7 cellular contexts compared by ENCODE assay signal in the genomic region with DNA sequence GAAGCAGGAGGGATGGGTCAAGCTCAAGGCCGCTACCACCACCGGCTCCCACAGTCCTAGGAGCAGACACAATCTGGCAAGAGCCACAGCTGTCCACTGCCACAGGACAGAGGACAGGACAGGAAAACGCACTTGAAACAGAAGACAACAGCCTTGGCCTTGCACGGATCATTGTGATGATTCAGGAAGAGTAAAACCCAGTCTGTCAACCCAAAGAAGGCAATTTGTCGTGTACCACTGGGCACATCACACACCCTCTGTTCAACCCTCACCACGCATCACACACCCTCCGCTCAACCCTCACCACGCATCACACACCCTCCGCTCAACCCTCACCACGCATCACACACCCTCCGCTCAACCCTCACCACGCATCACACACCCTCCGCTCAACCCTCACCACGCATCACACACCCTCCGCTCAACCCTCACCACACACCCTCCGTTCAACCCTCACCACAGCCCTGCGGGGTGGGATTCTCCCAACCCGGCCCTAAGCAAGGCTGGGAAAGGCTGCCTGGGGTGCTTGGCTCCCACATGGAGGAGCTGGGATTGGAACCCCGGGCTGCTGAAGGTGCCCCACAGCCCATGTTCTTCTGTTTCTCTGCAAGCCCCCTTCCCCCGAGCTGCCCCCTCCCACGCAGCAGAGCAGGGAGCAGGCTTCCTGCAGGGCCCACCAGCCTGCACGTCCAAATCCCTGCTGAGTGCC. TPM values are rescaled to one million over a fixed set of nuclear protein-coding genes. Genes with fewer than 3 reads are reported as not detected.
DNase-seq lines count a peak whose midpoint lies in the region; ATAC-seq and TF ChIP-seq lines count a peak whose summit lies in the region.
"Had no signal": no experiment of that assay in that cellular context is flagged by ENCODE, and none has a peak within 500 bp of the region (broad histone marks: within the 10 kb centered on the region; RNA-seq: fewer than 3 reads in every experiment).

No MANE protein-coding gene starts in this region.

- H3K4me1 ChIP-seq in RWPE2 (ENCODE audit: insufficient read depth, poor library complexity, severe bottlenecking) (peaks cover 34% of the 10 kb centered on the region), lung (ENCODE audit: control insufficient read depth in 2 of 2, insufficient read depth in 2 of 2, low read length in 2 of 2) (peaks cover 14 to 62% of the 10 kb centered on the region in 2 donors)

- WGBS in lung, 2 donors = 77 to 78% methylated on average over 18 of the region's 22 CpGs

- H3K27me3 ChIP-seq in AG04450 (ENCODE audit: control insufficient read depth, insufficient read depth, low read length) (no peaks in the 10 kb centered on the region), RWPE2 (ENCODE audit: insufficient read depth, poor library complexity, severe bottlenecking) (no peaks in the 10 kb centered on the region), lung (ENCODE audit: control insufficient read depth, insufficient read depth) (no peaks in the 10 kb centered on the region)

- ATAC-seq in RWPE2 (ENCODE audit: low read depth) (no peak), lung (ENCODE audit: insufficient read depth, low FRiP score) (no peak)

- POLR2A ChIA-PET in AG04450 (lab: Yijun Ruan, JAX) = interaction anchor here (0.6 to 4.1 kb wide), 5 partner anchors 8 to 36 kb away, joined by 4 to 37 read pairs (median 18); a partner anchor contains a TSS

- H3K9me3 ChIP-seq in AG04450 (ENCODE audit: control insufficient read depth, insufficient read depth, low read length) (peaks cover 13% of the 10 kb centered on the region; the same call in 1 of the 2 replicates), RWPE2 (ENCODE audit: severe bottlenecking) (no peaks in the 10 kb centered on the region), lung (ENCODE audit: control insufficient read depth in 2 of 2, insufficient read depth in 1 of 2, low read length in 1 of 2) (no peaks in the 10 kb centered on the region)

- H3K36me3 ChIP-seq in RWPE2 (ENCODE audit: low read depth) = peaks cover 63% of the 10 kb centered on the region
- H3K36me3 ChIP-seq in lung (ENCODE audit: control insufficient read depth in 2 of 2, insufficient read depth in 2 of 2, low read length in 2 of 2) = peaks cover 0 to 21% of the 10 kb centered on the region in 2 donors

- H3K4me3 ChIP-seq in AG04450 (ENCODE audit: low read depth, low read length) = no peak overlapping the region
- no peak overlapping the region for H3K4me3 ChIP-seq in RWPE2 (ENCODE audit: severe bottlenecking)
- no peak overlapping the region for H3K4me3 ChIP-seq in lung

- DNase-seq in AG04450 (ENCODE audit: low read depth, low spot score) = no peak
- no peak for DNase-seq in RWPE2 (ENCODE audit: low spot score)
- DNase-seq in lung (ENCODE audit: low spot score) = no peak
- no peak for DNase-seq in DMS 273 treated with DMSO at 0.1 percent for 48 hours (lab: John Stamatoyannopoulos, UW)
- no peak for DNase-seq in COR-L47 (lab: John Stamatoyannopoulos, UW)
- no peak for DNase-seq in dedifferentiated amniotic fluid mesenchymal stem cell (ENCODE audit: extremely low spot score)

- H3K27ac ChIP-seq in AG04450 (ENCODE audit: low read depth, low read length) = peak overlapping the region; percentile 73
- H3K27ac ChIP-seq in RWPE2 (ENCODE audit: poor library complexity, severe bottlenecking) = peak overlapping the region; percentile 99
- H3K27ac ChIP-seq in lung (ENCODE audit: low read depth in 1 of 2, low read length in 1 of 2) = peak overlapping the region; percentile 86 to 90

- CTCF ChIA-PET in AG04450 (lab: Charles Lee) = interaction anchor here (1.2 to 1.6 kb wide), 3 partner anchors 9 to 32 kb away, joined by 4 to 9 read pairs (median 5); a partner anchor contains a TSS

- TF ChIP-seq CTCF in AG04450 (IDR thresholded peaks at IDR 0.05; ENCODE audit: low read depth, low read length) (no peak), RWPE2 (IDR thresholded peaks at IDR 0.05; ENCODE audit: poor library complexity, severe bottlenecking) (no peak), lung (IDR thresholded peaks at IDR 0.05; ENCODE audit: control extremely low read depth, extremely low read depth) (no peak)

RNA-seq across cellular contexts. Expression of a gene that starts 11.3 kb away (rescaled TPM):
- polyA plus RNA-seq in AG04450 (2011; rRNA removed) (0.02 and 0.04 TPM in 2 replicates), lung (1 to 10 TPM; 7.1 to 10.0 TPM)
- polyA minus RNA-seq in AG04450 (2011; rRNA and poly(A)+ RNA removed) = 0.09 TPM in 1 of 2 replicates, not detected in the other
- 10 to 100 TPM; 11.2 to 23.5 TPM for total RNA-seq in lung
- polyA plus RNA-seq: neural cell had no signal

RNA-seq across cellular contexts. Expression of a gene that starts 22.7 kb away (rescaled TPM):
- polyA plus RNA-seq in AG04450 (2011; rRNA removed) (56.1 and 77.7 TPM in 2 replicates), lung (100 to 1,000 TPM in 1 of 2 donors, 10 to 100 TPM in 1; 42.1 to 144 TPM)
- 98.0 and 147 TPM in 2 replicates for polyA minus RNA-seq in AG04450 (2011; rRNA and poly(A)+ RNA removed)
- total RNA-seq in lung = 100 to 1,000 TPM in 1 of 2 donors, 10 to 100 TPM in 1; 71.2 to 139 TPM

RNA-seq across cellular contexts. Expression of a gene that starts 45.4 kb away (rescaled TPM):
- polyA plus RNA-seq in AG04450 (2011; rRNA removed) (15.0 and 22.3 TPM in 2 replicates), lung (10 to 100 TPM; 15.0 to 18.5 TPM)
- 11.5 and 17.1 TPM in 2 replicates for polyA minus RNA-seq in AG04450 (2011; rRNA and poly(A)+ RNA removed)
- total RNA-seq in lung = 10 to 100 TPM; 18.8 to 24.9 TPM

RNA-seq across cellular contexts. Expression of a gene that starts 52.7 kb away (rescaled TPM):
- polyA plus RNA-seq in AG04450 (2011; rRNA removed) (9.9 and 14.1 TPM in 2 replicates), lung (10 to 100 TPM; 15.0 to 24.3 TPM)
- polyA minus RNA-seq in AG04450 (2011; rRNA and poly(A)+ RNA removed) = 12.5 and 15.4 TPM in 2 replicates
- total RNA-seq in lung = 10 to 100 TPM; 23.3 to 41.8 TPM
